Comparison of ENCODE assay signal across 7 cellular contexts in the genomic region with DNA sequence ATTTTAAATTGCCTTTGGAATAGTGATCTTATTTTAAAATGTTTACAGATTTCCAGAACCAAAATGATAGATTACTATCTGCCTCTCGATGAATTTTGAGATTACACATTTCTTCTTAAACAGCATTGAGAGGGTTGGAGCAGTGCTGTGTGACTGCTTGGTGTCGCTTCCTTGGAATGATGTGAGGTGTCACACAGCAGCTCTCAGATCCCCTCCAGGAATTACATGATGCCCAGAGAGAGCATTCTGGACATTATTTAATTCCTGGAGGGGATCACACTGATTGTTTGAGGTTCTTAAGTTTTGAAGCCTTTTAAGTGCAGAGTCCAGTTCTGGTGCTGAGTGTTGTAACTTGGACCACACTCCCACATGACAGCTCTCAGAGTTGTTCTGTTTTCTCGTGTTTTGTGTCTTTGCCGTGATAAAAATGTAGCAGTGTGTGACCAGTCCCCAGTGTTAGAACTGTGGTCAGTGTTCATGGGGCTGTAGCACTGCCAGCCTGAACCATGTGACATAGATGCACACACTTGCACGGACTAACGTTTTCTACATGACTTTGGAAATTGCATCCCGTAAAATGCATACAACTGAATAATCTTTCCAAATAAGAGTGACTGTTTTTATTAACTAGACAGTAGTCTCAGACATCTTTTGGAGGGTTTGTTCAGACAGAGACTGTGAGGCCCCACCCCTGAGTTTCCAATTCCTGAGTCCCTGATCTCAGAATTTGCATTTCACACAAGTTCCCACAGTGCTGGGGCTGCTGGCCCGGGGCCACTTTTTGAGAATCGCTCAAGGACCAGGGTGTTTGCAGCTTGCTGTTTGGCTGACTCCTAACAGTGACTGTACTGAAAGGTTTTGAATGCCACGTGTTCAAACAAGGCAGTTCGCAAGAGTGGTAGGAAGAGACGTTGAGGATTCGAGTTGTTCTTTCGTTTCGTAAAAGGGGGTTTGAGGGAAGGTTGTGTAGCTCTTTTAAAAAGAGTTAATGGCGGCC. TPM values are rescaled to one million over a fixed set of nuclear protein-coding genes. Genes with fewer than 3 reads are reported as not detected.
DNase-seq lines count a peak whose midpoint lies in the region; ATAC-seq and TF ChIP-seq lines count a peak whose summit lies in the region.

No MANE protein-coding gene starts in this region.

- peak; percentile 74 for ATAC-seq in HG03175 (IDR thresholded peaks at IDR 0.05; ENCODE audit: unreplicated experiment)

- TF ChIP-seq CTCF in fibroblast of mammary gland (conservative IDR thresholded peaks at IDR 0.05; ENCODE audit: control insufficient read depth, insufficient read depth, low read depth, low read length), result no peak

- peak overlapping the region; percentile 58 for H3K27ac ChIP-seq in substantia nigra (ENCODE audit: low read depth, low read length, poor library complexity, severe bottlenecking)

- DNase-seq in fibroblast of mammary gland (ENCODE audit: low read depth) (peak; percentile 58), substantia nigra (lab: John Stamatoyannopoulos, UW) (peak in 28 of 49 donors; percentile 27 to 75 (median 50)), CD1c-positive myeloid dendritic cell (ENCODE audit: extremely low spot score) (no peak), A172 (ENCODE audit: low spot score) (no peak), NCI-H2227 treated with DMSO at 0.1 percent for 48 hours (lab: John Stamatoyannopoulos, UW) (no peak)

- in situ Hi-C loops in GM18951 (cut with MboI; ENCODE audit: low sequenced_read_pairs, unreplicated experiment), result loop anchor here (10.0 kb wide), 1 partner anchor 114 kb away; no protein-coding TSS in a partner anchor

- TF ChIP-seq POLR2A in GM18951 (IDR thresholded peaks at IDR 0.05; ENCODE audit: extremely low read depth, insufficient read depth, insufficient read length), result peak; percentile 49

- no peak overlapping the region for H3K4me3 ChIP-seq in fibroblast of mammary gland (ENCODE audit: control insufficient read depth, low read depth, low read length)

RNA-seq across cellular contexts. Expression of a gene that starts 26.0 kb away (rescaled TPM):
- total RNA-seq in A172 (2014; rRNA removed; shearing (Covaris generic)), result 24.4 and 24.5 TPM in 2 replicates

RNA-seq across cellular contexts. Expression of a gene that starts 26.4 kb away (rescaled TPM):
- 47.5 and 57.4 TPM in 2 replicates for total RNA-seq in A172 (2014; rRNA removed; shearing (Covaris generic))

Comparison
In these comparisons a context has a peak if more than half of its experiments do, and no peak if none do; other contexts are left out.
1. DNase-seq: peak in fibroblast of mammary gland (single experiment) and substantia nigra (28 of 49); none in CD1c-positive myeloid dendritic cell (single experiment), A172 (single experiment) and NCI-H2227 treated with DMSO at 0.1 percent for 48 hours (single experiment).